ENCODE assay signal across 15 cellular contexts in the genomic region with DNA sequence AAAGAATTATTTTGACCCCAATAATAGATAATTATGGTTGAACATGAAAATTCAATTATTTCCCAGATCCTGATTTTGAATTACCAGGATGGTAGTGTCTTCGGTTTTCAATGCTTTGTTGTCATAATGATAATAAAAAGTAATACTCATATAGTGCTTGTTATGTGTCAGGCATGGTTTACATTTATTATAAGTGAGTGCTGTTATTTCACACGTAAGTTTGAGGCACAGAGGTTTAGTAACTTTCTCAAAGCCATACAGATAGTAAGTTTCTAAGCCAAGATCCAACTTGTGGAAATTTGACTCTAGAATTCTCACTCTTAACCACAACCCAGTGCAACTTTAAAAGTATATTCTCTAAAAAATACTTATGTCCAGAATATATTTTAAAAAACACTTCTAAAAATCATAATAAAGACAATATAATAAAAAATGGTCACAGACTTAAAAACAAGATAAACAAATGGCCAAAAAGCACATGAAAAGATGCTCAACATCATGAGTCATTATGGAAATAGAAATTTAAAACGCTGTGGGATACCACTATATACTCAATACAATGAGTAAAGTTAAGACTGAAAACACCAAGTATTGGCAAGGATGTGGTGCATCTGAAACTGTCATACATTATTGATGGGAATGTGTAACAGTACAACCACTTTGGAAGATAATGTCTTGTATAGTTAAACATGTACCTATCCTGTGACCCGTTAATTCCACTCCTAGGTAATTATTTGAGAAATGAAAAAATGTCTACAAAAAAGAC. TPM values are rescaled to one million over a fixed set of nuclear protein-coding genes. Genes with fewer than 3 reads are reported as not detected.
A peak's percentile ranks its signal among the peaks of the same experiment; 100 is the strongest.
DNase-seq lines count a peak whose midpoint lies in the region; ATAC-seq and TF ChIP-seq lines count a peak whose summit lies in the region.
"Had no signal": no experiment of that assay in that cellular context is flagged by ENCODE, and none has a peak within 500 bp of the region (broad histone marks: within the 10 kb centered on the region; RNA-seq: fewer than 3 reads in every experiment).

No MANE protein-coding gene starts in this region.

- no peak overlapping the region for H3K4me3 Mint-ChIP-seq in endodermal cell

- H3K36me3 ChIP-seq in endodermal cell (ENCODE audit: control insufficient read depth, insufficient read depth, low read length) (peaks cover 75% of the 10 kb centered on the region), upper lobe of left lung (peaks cover 0 to 8% (median 0%) of the 10 kb centered on the region in 4 donors)

- 62 to 67% methylated on average over 1 to 3 of the region's 4 CpGs for WGBS in endodermal cell (ENCODE audit: insufficient coverage in 1 of 2, insufficient read length in 1 of 2), 2 experiments
- 61 to 64% methylated on average over 4 of the region's 4 CpGs for WGBS in upper lobe of left lung, 2 donors

- H3K4me3 ChIP-seq in endodermal cell (ENCODE audit: low read length) (no peak overlapping the region), upper lobe of left lung (no peak overlapping the region)
- H3K4me3 ChIP-seq: BLaER1 had no signal

- TF ChIP-seq CTCF in endodermal cell (conservative IDR thresholded peaks at IDR 0.05) (no peak), upper lobe of left lung (IDR thresholded peaks at IDR 0.05) (no peak)

- DNase-seq in iris pigment epithelial cell (ENCODE audit: low read depth), result peak; percentile 38
- no peak for DNase-seq in SIG-M5 (lab: John Stamatoyannopoulos, UW)
- DNase-seq in endodermal cell, result no peak
- no peak for DNase-seq in upper lobe of left lung
- DNase-seq: activated CD4-positive, CD25-positive, alpha-beta regulatory T cell; aorta; effector CD4-positive, alpha-beta T cell; kidney glomerular epithelial cell; stimulated activated CD4-positive, alpha-beta T cell treated with anti-CD3 and anti-CD28 coated beads, Interleukin-4, amount 100 ng/mL, for 4 hours; stimulated activated naive CD4-positive, alpha-beta T cell treated with Interleukin-2 at 50 U/mL for 16 hours had no signal

- peaks cover 30% of the 10 kb centered on the region for H3K36me3 Mint-ChIP-seq in endodermal cell (ENCODE audit: low read depth)

- H3K27me3 ChIP-seq in endodermal cell (ENCODE audit: control insufficient read depth, insufficient read depth, low read length, poor library complexity, severe bottlenecking) (no peaks in the 10 kb centered on the region), upper lobe of left lung (no peaks in the 10 kb centered on the region)
- H3K27me3 ChIP-seq: BLaER1 had no signal

- TF ChIP-seq EP300 in upper lobe of left lung (IDR thresholded peaks at IDR 0.05), result no peak

- no peaks in the 10 kb centered on the region for H3K9me3 Mint-ChIP-seq in endodermal cell

- H3K4me1 ChIP-seq in endodermal cell (ENCODE audit: control insufficient read depth, insufficient read depth, low read length) (no peaks in the 10 kb centered on the region), upper lobe of left lung (peaks cover 0 to 25% (median 9%) of the 10 kb centered on the region in 4 donors)
- H3K4me1 ChIP-seq: BLaER1 had no signal

- no peak overlapping the region for H3K27ac Mint-ChIP-seq in endodermal cell

- H3K27me3 Mint-ChIP-seq in endodermal cell (ENCODE audit: insufficient read depth), result no peaks in the 10 kb centered on the region

- H3K4me1 Mint-ChIP-seq in endodermal cell, result peaks cover 2% of the 10 kb centered on the region

- TF ChIP-seq POLR2A in upper lobe of left lung (IDR thresholded peaks at IDR 0.05), result no peak

- no peak overlapping the region for H3K9ac ChIP-seq in endodermal cell (ENCODE audit: extremely low read depth, low read length, poor library complexity, severe bottlenecking)
- H3K9ac ChIP-seq: BLaER1 had no signal

- H3K27ac ChIP-seq in endodermal cell (ENCODE audit: low read depth, low read length), result no peak overlapping the region
- no peak overlapping the region for H3K27ac ChIP-seq in upper lobe of left lung
- H3K27ac ChIP-seq: BLaER1 had no signal

- ATAC-seq in GM18502 (IDR thresholded peaks at IDR 0.05; ENCODE audit: poor library complexity, unreplicated experiment) (peak; percentile 86), GM21529 (IDR thresholded peaks at IDR 0.05; ENCODE audit: unreplicated experiment) (peak; percentile 63), HG03457 (IDR thresholded peaks at IDR 0.05; ENCODE audit: unreplicated experiment) (peak; percentile 71), HG03108 (IDR thresholded peaks at IDR 0.05; ENCODE audit: unreplicated experiment) (no peak), upper lobe of left lung (ENCODE audit: low FRiP score in 2 of 2) (no peak)

- H3K9me3 ChIP-seq in endodermal cell (ENCODE audit: control insufficient read depth, low read length), result no peaks in the 10 kb centered on the region
- H3K9me3 ChIP-seq in upper lobe of left lung, result no peaks in the 10 kb centered on the region
- H3K9me3 ChIP-seq: BLaER1 had no signal

RNA-seq across cellular contexts. Expression of a gene that starts 45.2 kb away (rescaled TPM):
- 10 to 100 TPM; 50.8 to 61.7 TPM for total RNA-seq in endodermal cell
- polyA plus RNA-seq in endodermal cell (2013, experiment 1 of 2), result 40.7 TPM
- polyA plus RNA-seq in endodermal cell (2013, experiment 2 of 2), result 43.1 TPM
- total RNA-seq in upper lobe of left lung, result 10 to 100 TPM; 30.9 to 73.4 (median 46.1) TPM

Comparison
In these comparisons a context has a peak if more than half of its experiments do, and no peak if none do; other contexts are left out.
1. ATAC-seq: peak in GM18502 (single experiment), GM21529 (single experiment) and HG03457 (single experiment); none in HG03108 (single experiment) and upper lobe of left lung (0 of 2).